ENCODE assay signal across 29 cellular contexts in the genomic region with DNA sequence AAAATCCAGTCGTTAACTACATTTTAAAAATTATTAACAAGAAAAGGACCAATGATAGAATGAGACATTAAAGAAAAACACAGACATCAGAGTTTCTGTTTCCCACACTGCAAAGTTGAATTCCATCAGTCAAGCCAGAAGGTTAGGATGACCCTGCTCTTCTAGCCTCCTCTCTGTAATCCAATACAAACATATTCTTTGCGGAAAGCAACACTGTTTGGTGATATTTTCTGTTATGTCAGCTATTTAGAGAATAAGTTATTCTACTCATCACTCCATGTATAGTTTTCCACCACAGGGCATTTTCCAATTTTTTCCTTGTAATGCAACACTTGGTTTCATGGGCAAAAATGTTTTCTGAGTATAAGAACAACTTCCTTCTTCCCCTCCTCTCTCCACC.
"Had no signal": no experiment of that assay in that cellular context is flagged by ENCODE, and none has a peak within 500 bp of the region (broad histone marks: within the 10 kb centered on the region; RNA-seq: fewer than 3 reads in every experiment).

No MANE protein-coding gene starts in this region.

- H3K9me3 Mint-ChIP-seq: neural crest cell; stimulated activated effector memory CD8-positive, alpha-beta T cell treated with anti-CD3 and anti-CD28 coated beads, Interleukin-12 subunit alpha, Interleukin-12 subunit beta, amount 100 ng/mL, for 72 hours; stimulated activated naive CD8-positive, alpha-beta T cell treated with anti-CD3 and anti-CD28 coated beads, Interleukin-15, Interleukin-2, amounts not matched to agents 100 ng/mL and 50 ng/mL, for 24 hours had no signal

- H2AFZ ChIP-seq: parathyroid adenoma had no signal

- H3K4me1 Mint-ChIP-seq: immature natural killer cell; naive thymus-derived CD8-positive, alpha-beta T cell; neural crest cell; stimulated activated effector memory CD8-positive, alpha-beta T cell treated with anti-CD3 and anti-CD28 coated beads, Interleukin-12 subunit alpha, Interleukin-12 subunit beta, amount 100 ng/mL, for 72 hours had no signal

- ATAC-seq: heart left ventricle; left colon; left lung; lower lobe of right lung; naive thymus-derived CD8-positive, alpha-beta T cell; psoas muscle; stimulated activated effector memory CD8-positive, alpha-beta T cell treated with anti-CD3 and anti-CD28 coated beads, Interleukin-12 subunit alpha, Interleukin-12 subunit beta, amount 100 ng/mL, for 72 hours; upper lobe of right lung had no signal

- H3K4me3 Mint-ChIP-seq: immature natural killer cell; naive thymus-derived CD8-positive, alpha-beta T cell; nephron; neural crest cell; stimulated activated effector memory CD8-positive, alpha-beta T cell treated with anti-CD3 and anti-CD28 coated beads, Interleukin-12 subunit alpha, Interleukin-12 subunit beta, amount 100 ng/mL, for 72 hours; stimulated activated naive CD8-positive, alpha-beta T cell treated with anti-CD3 and anti-CD28 coated beads, Interleukin-15, Interleukin-2, amounts not matched to agents 100 ng/mL and 50 ng/mL, for 24 hours had no signal

- H3K4me3 ChIP-seq: heart left ventricle, left lung, lower lobe of right lung, psoas muscle, right atrium auricular region, sigmoid colon, spleen, suprapubic skin, thoracic aorta, tibial artery, upper lobe of right lung had no signal

- H3K36me3 Mint-ChIP-seq: immature natural killer cell; naive thymus-derived CD8-positive, alpha-beta T cell; stimulated activated effector memory CD8-positive, alpha-beta T cell treated with anti-CD3 and anti-CD28 coated beads, Interleukin-12 subunit alpha, Interleukin-12 subunit beta, amount 100 ng/mL, for 72 hours had no signal

- H3K27ac Mint-ChIP-seq: immature natural killer cell; naive thymus-derived CD8-positive, alpha-beta T cell; nephron; stimulated activated effector memory CD8-positive, alpha-beta T cell treated with anti-CD3 and anti-CD28 coated beads, Interleukin-12 subunit alpha, Interleukin-12 subunit beta, amount 100 ng/mL, for 72 hours; stimulated activated naive CD8-positive, alpha-beta T cell treated with anti-CD3 and anti-CD28 coated beads, Interleukin-15, Interleukin-2, amounts not matched to agents 100 ng/mL and 50 ng/mL, for 24 hours had no signal

- H3K27ac ChIP-seq: heart left ventricle, left lung, lower lobe of right lung, parathyroid adenoma, psoas muscle, right atrium auricular region, sigmoid colon, spleen, suprapubic skin, thoracic aorta, tibial artery, upper lobe of right lung had no signal

- H3K36me3 ChIP-seq: heart left ventricle, left lung, lower lobe of right lung, right atrium auricular region, sigmoid colon, spleen, suprapubic skin, thoracic aorta, tibial artery, upper lobe of right lung had no signal

- DNase-seq: heart left ventricle; hypothalamus; immature natural killer cell; kidney; left colon; left lung; lower lobe of right lung; mammary epithelial cell; mesenchymal stem cell; naive thymus-derived CD8-positive, alpha-beta T cell; nucleus accumbens; psoas muscle; sigmoid colon; small intestine; spleen; stimulated activated CD4-positive, alpha-beta T cell treated with anti-CD3 and anti-CD28 coated beads, Interleukin-4, amount 100 ng/mL, for 24 hours; stimulated activated naive CD4-positive, alpha-beta T cell; tibial artery; trophoblast cell; upper lobe of right lung had no signal

- H3K9me3 ChIP-seq: lower lobe of right lung, psoas muscle, sigmoid colon, suprapubic skin, thoracic aorta, tibial artery, upper lobe of right lung had no signal

- H3K27me3 ChIP-seq: left lung, right atrium auricular region, sigmoid colon, suprapubic skin, tibial artery, upper lobe of right lung had no signal

- FAIRE-seq: islet of Langerhans, kidney, small intestine had no signal

- H3K9ac ChIP-seq: parathyroid adenoma had no signal

- H3K4me1 ChIP-seq: left lung, lower lobe of right lung, parathyroid adenoma, psoas muscle, right atrium auricular region, suprapubic skin had no signal
